8 cellular contexts compared by ENCODE assay signal in genomic region chr15:42056934-42057743, GRCh38. TPM values are rescaled to one million over a fixed set of nuclear protein-coding genes. Genes with fewer than 3 reads are reported as not detected.
A peak's percentile ranks its signal among the peaks of the same experiment; 100 is the strongest.
DNase-seq lines count a peak whose midpoint lies in the region; ATAC-seq, FAIRE-seq and TF ChIP-seq lines count a peak whose summit lies in the region.

No MANE protein-coding gene starts in this region.

- no peak overlapping the region for H3K4me3 ChIP-seq in GM12878

- in situ Hi-C loops in GM12878 (cut with MboI): no loop called here

- H3K9ac ChIP-seq in GM12878 (ENCODE audit: control insufficient read depth, insufficient read depth, low read length): no peak overlapping the region

- CTCF ChIA-PET in T-cell (lab: Charles Lee) (interaction anchor here in 1 of 2 donors (0.8 kb wide), 1 partner anchor 17 kb away, joined by 4 read pairs; no protein-coding TSS in a partner anchor), GM12878 (lab: Yijun Ruan, JAX) (interaction anchor here (0.9 to 6.7 kb wide), 9 partner anchors 17 to 368 kb away, joined by 3 to 137 read pairs (median 3); partner anchors contain the start of gene EHD4)

- H3K4me2 ChIP-seq in GM12878 (ENCODE audit: control insufficient read depth, insufficient read depth): peak overlapping the region; percentile 75

- no peak for TF ChIP-seq POLR2A in GM12878 (IDR thresholded peaks at IDR 0.05; ENCODE audit: low read depth, low read length)

- no peaks in the 10 kb centered on the region for H3K9me3 Mint-ChIP-seq in T-cell

- DNase-seq in NCI-H1092 (lab: John Stamatoyannopoulos, UW): peak; percentile 48
- DNase-seq in T-cell: peak; percentile 6 to 66 (median 42)
- no peak for DNase-seq in GM12878 (ENCODE audit: low read depth, low spot score)
- DNase-seq in hypothalamus (lab: John Stamatoyannopoulos, UW): peak in 43 of 51 donors; percentile 6 to 75 (median 37)
- peak; percentile 86 for DNase-seq in retina

- H3K9me3 ChIP-seq in GM12878 (replicated peaks; ENCODE audit: control insufficient read depth, insufficient read depth, low read length): no peaks in the 10 kb centered on the region

- no peaks in the 10 kb centered on the region for H3K79me2 ChIP-seq in GM12878 (ENCODE audit: control insufficient read depth, insufficient read depth, low read length)

- no peak overlapping the region for H3K27ac ChIP-seq in GM12878 (ENCODE audit: control insufficient read depth, insufficient read depth)

- peaks cover 4% of the 10 kb centered on the region; the same call in 1 of the 2 replicates for H3K4me1 ChIP-seq in GM12878 (ENCODE audit: control insufficient read depth, insufficient read depth, low read length)

- H2AFZ ChIP-seq in GM12878 (ENCODE audit: control insufficient read depth, low read depth, low read length): peak overlapping the region; percentile 72

- peak; percentile 69 for TF ChIP-seq RAD21 in GM12878 (IDR thresholded peaks at IDR 0.05; ENCODE audit: insufficient read depth, low read depth, low read length)

- H3K27me3 Mint-ChIP-seq in T-cell: peaks cover 21 to 40% of the 10 kb centered on the region in 2 donors

- POLR2A ChIA-PET in T-cell (lab: Charles Lee) (no interaction called here), GM12878 (lab: Charles Lee) (interaction anchor here (0.7 kb wide), 1 partner anchor 67 kb away, joined by 3 read pairs; no protein-coding TSS in a partner anchor)

- peak; percentile 68 for TF ChIP-seq CTCF in GM12873 (IDR thresholded peaks at IDR 0.05; ENCODE audit: insufficient read depth, low read depth, low read length, missing control alignments)
- TF ChIP-seq CTCF in GM12878 (IDR thresholded peaks at IDR 0.05 in 2 of 3, conservative IDR thresholded peaks at IDR 0.05 in 1 of 3; ENCODE audit: control insufficient read depth in 2 of 3, extremely low read depth in 1 of 3, insufficient read depth in 1 of 3, low read depth in 3 of 3, low read length in 3 of 3): peak; percentile 67 to 80 (median 74)

- H4K20me1 ChIP-seq in GM12878 (ENCODE audit: control insufficient read depth, insufficient read depth): no peaks in the 10 kb centered on the region; the same call in 1 of the 2 replicates

- H3K4me3 Mint-ChIP-seq in T-cell: peak overlapping the region; percentile 28 to 63 (median 34)

- peaks cover 13 to 21% (median 17%) of the 10 kb centered on the region in 3 donors for H3K4me1 Mint-ChIP-seq in T-cell

- H3K27ac Mint-ChIP-seq in T-cell: no peak overlapping the region

- ATAC-seq in T-cell (replicated peaks in 1 of 4) (peak; percentile 76 to 83 (median 77)), GM12878 (peak; percentile 98), HG03135 (IDR thresholded peaks at IDR 0.05; ENCODE audit: unreplicated experiment) (no peak), GM21447 (IDR thresholded peaks at IDR 0.05; ENCODE audit: unreplicated experiment) (no peak)

- SMC1A ChIA-PET in GM12878 (lab: Charles Lee; ENCODE audit: uncharacterized antibody, unreplicated experiment): interaction anchor here (0.6 to 6.3 kb wide), 6 partner anchors 9 to 468 kb away, joined by 3 to 49 read pairs (median 4); no protein-coding TSS in a partner anchor

- H3K27me3 ChIP-seq in GM12878 (replicated peaks in 1 of 2; ENCODE audit: control insufficient read depth in 2 of 2, insufficient read depth in 2 of 2, low read length in 1 of 2): peaks cover 0 to 4% of the 10 kb centered on the region in 2 experiments; a peak in 2 of 4 replicates

- FAIRE-seq in GM12878 (lab: Jason Lieb, UNC): no peak

- H3K36me3 ChIP-seq in GM12878 (ENCODE audit: control insufficient read depth in 2 of 2, insufficient read depth in 2 of 2, low read length in 1 of 2): no peaks in the 10 kb centered on the region

- RAD21 ChIA-PET in GM12878 (lab: Charles Lee; ENCODE audit: unreplicated experiment): interaction anchor here (1.2 to 3.8 kb wide), 3 partner anchors 65 to 284 kb away, joined by 3 to 38 read pairs (median 5); no protein-coding TSS in a partner anchor

- BruUV-seq in GM12878 (replicated peaks; lab: Mats Ljungman, UMichigan): no TSS peak

- no peaks in the 10 kb centered on the region for H3K36me3 Mint-ChIP-seq in T-cell

- intact Hi-C loops in GM12878 (cut with micrococcal nuclease; ENCODE audit: unreplicated experiment): no loop called here

- TF ChIP-seq EP300 in GM12878 (IDR thresholded peaks at IDR 0.05; ENCODE audit: borderline replicate concordance in 1 of 2, control insufficient read depth in 1 of 2, low read depth in 2 of 2, low read length in 2 of 2): no peak

- 23% methylated on average over 36 of the region's 36 CpGs for WGBS in GM12878 (ENCODE audit: insufficient coverage, insufficient replicate concordance, low lambda C conversion rate, missing lambda C conversion rate)

TF ChIP-seq in GM12878, 131 proteins besides CTCF, POLR2A, EP300 and RAD21 (continues in another document):
- TF ChIP-seq IKZF2 (IDR thresholded peaks at IDR 0.05) (no peak), SMARCA5 (IDR thresholded peaks at IDR 0.05) (peak; percentile 61; the same call in 1 of the 2 replicates), BCL3 (IDR thresholded peaks at IDR 0.05; ENCODE audit: borderline replicate concordance, insufficient read depth, low read depth, low read length, poor library complexity, severe bottlenecking) (peak; percentile 28), CREB1 (IDR thresholded peaks at IDR 0.05; ENCODE audit: low read depth) (0 out of 2 replicates have a peak, but pooled peaks have one; percentile 32), MTA2 (IDR thresholded peaks at IDR 0.05; ENCODE audit: low read depth) (no peak), IKZF1 (conservative IDR thresholded peaks at IDR 0.05) (peak; percentile 42), BHLHE40 (IDR thresholded peaks at IDR 0.05; ENCODE audit: borderline replicate concordance in 1 of 2, low read depth in 2 of 2, low read length in 1 of 2) (no peak), GABPA (IDR thresholded peaks at IDR 0.05; ENCODE audit: low read depth) (no peak), YY1 (IDR thresholded peaks at IDR 0.05; ENCODE audit: low read depth, low read length) (peak; percentile 71), ZSCAN29 (IDR thresholded peaks at IDR 0.05) (no peak), ZNF24 (IDR thresholded peaks at IDR 0.05) (no peak), MEF2A (IDR thresholded peaks at IDR 0.05; ENCODE audit: insufficient read depth, low read depth, low read length) (no peak)

RNA-seq across cellular contexts. Expression of gene PLA2G4E, which starts 36.3 kb away (rescaled TPM):
- total RNA-seq in T-cell (not detected), GM12878 (2014; rRNA removed) (0.06 TPM in 1 of 2 replicates, not detected in the other), GM12878 (2014; rRNA removed; fragmentation: Illumina TruSeq; extraction: Trizol) (0.05 TPM in 1 of 2 replicates, not detected in the other), GM12878 (2021) (0.05 and 0.11 TPM in 2 replicates)
- 0.07 and 0.46 TPM in 2 replicates for total RNA-seq in GM12878 (2013; cell fraction: nucleolus; rRNA removed)
- not detected for polyA plus RNA-seq in GM12878 (2011; ENCODE audit: low read depth)
- polyA plus RNA-seq in GM12878 (2011; rRNA removed) (0.07 TPM in 2 replicates), GM12878 (2014; fragmentation: Illumina TruSeq; extraction: Trizol) (0.06 TPM in 1 of 2 replicates, not detected in the other), GM12878 (2014; fragmentation: Nextera tagmentation; extraction: Ambion mirVana) (not detected), GM12878 (2014; rRNA removed) (0.15 and 0.32 TPM in 2 replicates), GM12878 (2016; fragmentation: Nextera tagmentation; extraction: Ambion mirVana) (not detected)
- polyA plus RNA-seq in GM12878 (2011; cell fraction: cytosol; rRNA removed): 0.07 and 0.10 TPM in 2 replicates
- 0.21 and 0.28 TPM in 2 replicates for polyA plus RNA-seq in GM12878 (2011; cell fraction: nucleus; rRNA removed)
- polyA plus RNA-seq in GM12878 (2012): 0.06 TPM in 1 of 2 replicates, not detected in the other
- polyA minus RNA-seq in GM12878 (2011; rRNA and poly(A)+ RNA removed): 0.10 and 0.37 TPM in 2 replicates
- not detected in 2 replicates for polyA minus RNA-seq in GM12878 (2011; cell fraction: cytosol; rRNA and poly(A)+ RNA removed)
- not detected in 2 replicates for polyA minus RNA-seq in GM12878 (2011; cell fraction: nucleus; rRNA and poly(A)+ RNA removed)

RNA-seq across cellular contexts. Expression of gene PLA2G4D, which starts 37.2 kb away (rescaled TPM):
- total RNA-seq in T-cell (not detected), GM12878 (2014; rRNA removed) (not detected in 2 replicates), GM12878 (2014; rRNA removed; fragmentation: Illumina TruSeq; extraction: Trizol) (not detected in 2 replicates), GM12878 (2021) (not detected in 2 replicates)
- not detected in 2 replicates for total RNA-seq in GM12878 (2013; cell fraction: nucleolus; rRNA removed)
- not detected for polyA plus RNA-seq in GM12878 (2011; ENCODE audit: low read depth)
- polyA plus RNA-seq in GM12878 (2011; rRNA removed) (0.03 TPM in 1 of 2 replicates, not detected in the other), GM12878 (2014; fragmentation: Illumina TruSeq; extraction: Trizol) (not detected in 2 replicates), GM12878 (2014; fragmentation: Nextera tagmentation; extraction: Ambion mirVana) (not detected), GM12878 (2014; rRNA removed) (0.06 TPM in 1 of 2 replicates, not detected in the other), GM12878 (2016; fragmentation: Nextera tagmentation; extraction: Ambion mirVana) (not detected)
- polyA plus RNA-seq in GM12878 (2011; cell fraction: cytosol; rRNA removed): 0.02 TPM in 1 of 2 replicates, not detected in the other
- polyA plus RNA-seq in GM12878 (2011; cell fraction: nucleus; rRNA removed): 0.06 TPM in 1 of 2 replicates, not detected in the other
- not detected in 2 replicates for polyA plus RNA-seq in GM12878 (2012)
- not detected in 2 replicates for polyA minus RNA-seq in GM12878 (2011; rRNA and poly(A)+ RNA removed)
- not detected in 2 replicates for polyA minus RNA-seq in GM12878 (2011; cell fraction: cytosol; rRNA and poly(A)+ RNA removed)
- not detected in 2 replicates for polyA minus RNA-seq in GM12878 (2011; cell fraction: nucleus; rRNA and poly(A)+ RNA removed)

Comparison
In these comparisons a context has a peak if more than half of its experiments do, and no peak if none do; other contexts are left out.
1. ATAC-seq: peak in T-cell (4 of 4) and GM12878 (single experiment); none in HG03135 (single experiment) and GM21447 (single experiment).